14 cellular contexts compared by ENCODE assay signal in the genomic region with DNA sequence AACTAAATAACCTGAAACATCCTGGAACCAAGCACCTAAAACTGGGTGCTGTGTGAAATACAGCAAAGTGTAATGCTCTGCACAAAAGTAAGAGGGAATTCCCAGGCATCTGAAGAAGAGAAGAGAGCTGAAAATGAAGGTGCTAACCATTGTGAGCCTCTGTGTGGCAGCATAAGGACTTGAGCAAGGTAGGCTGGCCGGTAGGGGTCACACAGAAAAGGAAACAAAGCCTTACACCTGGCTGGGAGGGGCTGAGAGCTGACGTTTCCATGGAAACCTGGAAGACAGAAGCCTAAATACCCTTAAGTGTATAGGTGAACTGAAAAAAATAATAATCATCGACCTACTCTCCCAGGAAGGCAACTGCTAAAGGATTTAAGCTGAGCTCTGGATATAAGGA. TPM values are rescaled to one million over a fixed set of nuclear protein-coding genes. Genes with fewer than 3 reads are reported as not detected.
DNase-seq lines count a peak whose midpoint lies in the region; ATAC-seq, FAIRE-seq and TF ChIP-seq lines count a peak whose summit lies in the region.
"Had no signal": no experiment of that assay in that cellular context is flagged by ENCODE, and none has a peak within 500 bp of the region (broad histone marks: within the 10 kb centered on the region; RNA-seq: fewer than 3 reads in every experiment).

No MANE protein-coding gene starts in this region.

- BruUV-seq in Panc1 (replicated peaks; lab: Mats Ljungman, UMichigan), result no TSS peak

- in situ Hi-C loops in Panc1 (cut with HindIII; ENCODE audit: low pct_unique_long_range_greater_than_20kb, low sequenced_read_pairs), result no loop called here

- H3K27me3 ChIP-seq in HUES48 (ENCODE audit: control insufficient read depth, insufficient read depth, low read length) (no peaks in the 10 kb centered on the region), Panc1 (ENCODE audit: control insufficient read depth, insufficient read depth, low read length) (no peaks in the 10 kb centered on the region), keratinocyte (ENCODE audit: control insufficient read depth, extremely low read depth, insufficient read depth, low read length) (no peaks in the 10 kb centered on the region)
- H3K27me3 ChIP-seq: adrenal gland had no signal

- no peak overlapping the region for H3K27ac Mint-ChIP-seq in activated naive CD8-positive, alpha-beta T cell treated with anti-CD3 and anti-CD28 coated beads, Interleukin-2, amount 50 U/mL, for 24 hours
- H3K27ac Mint-ChIP-seq: activated CD4-positive, alpha-beta memory T cell treated with anti-CD3 and anti-CD28 coated beads for 36 hours had no signal

- DNase-seq in DMS53 treated with DMSO at 0.1 percent for 48 hours (lab: John Stamatoyannopoulos, UW; ENCODE audit: unreplicated experiment) (peak; percentile 60), Panc1 (ENCODE audit: low read depth, low spot score) (no peak), keratinocyte (ENCODE audit: low read depth, low spot score) (no peak), NCI-H1048 (lab: John Stamatoyannopoulos, UW) (no peak), NCI-H510A (lab: John Stamatoyannopoulos, UW) (no peak)
- no peak for DNase-seq in activated naive CD8-positive, alpha-beta T cell treated with anti-CD3 and anti-CD28 coated beads, Interleukin-2, amount 50 U/mL, for 24 hours
- DNase-seq: activated CD4-positive, alpha-beta memory T cell treated with anti-CD3 and anti-CD28 coated beads for 36 hours; adrenal gland; CD8-positive, alpha-beta memory T cell; lower lobe of right lung; NCI-H187; SW 1271 had no signal

- H3K9me3 Mint-ChIP-seq in activated naive CD8-positive, alpha-beta T cell treated with anti-CD3 and anti-CD28 coated beads, Interleukin-2, amount 50 U/mL, for 24 hours, result peaks cover under 1% of the 10 kb centered on the region

- CTCF ChIA-PET in Panc1 (lab: Charles Lee), result no interaction called here

- H3K36me3 Mint-ChIP-seq in activated naive CD8-positive, alpha-beta T cell treated with anti-CD3 and anti-CD28 coated beads, Interleukin-2, amount 50 U/mL, for 24 hours (ENCODE audit: low read depth), result peaks cover 47% of the 10 kb centered on the region

- H3K4me1 ChIP-seq in HUES48 (ENCODE audit: control insufficient read depth, insufficient read depth, low read length), result peaks cover 31% of the 10 kb centered on the region
- no peaks in the 10 kb centered on the region for H3K4me1 ChIP-seq in Panc1 (ENCODE audit: control insufficient read depth, insufficient read depth, low read length)
- H3K4me1 ChIP-seq in keratinocyte (ENCODE audit: control insufficient read depth, extremely low read depth, insufficient read depth, low read length), result no peaks in the 10 kb centered on the region
- H3K4me1 ChIP-seq: lower lobe of right lung had no signal

- intact Hi-C loops in Panc1 (cut with micrococcal nuclease; ENCODE audit: unreplicated experiment), result no loop called here

- H3K27me3 Mint-ChIP-seq in activated naive CD8-positive, alpha-beta T cell treated with anti-CD3 and anti-CD28 coated beads, Interleukin-2, amount 50 U/mL, for 24 hours, result no peaks in the 10 kb centered on the region
- H3K27me3 Mint-ChIP-seq: activated CD4-positive, alpha-beta memory T cell treated with anti-CD3 and anti-CD28 coated beads for 36 hours; CD8-positive, alpha-beta memory T cell had no signal

- peak; percentile 8; the same call in 1 of the 2 replicates for TF ChIP-seq CTCF in Panc1 (IDR thresholded peaks at IDR 0.05)
- peak in 2 of 3 experiments; percentile 12 to 28 for TF ChIP-seq CTCF in keratinocyte (optimal IDR thresholded peaks at IDR 0.05 in 1 of 3, IDR thresholded peaks at IDR 0.05 in 1 of 3, conservative IDR thresholded peaks at IDR 0.05 in 1 of 3; ENCODE audit: extremely low read depth in 1 of 3, insufficient read depth in 2 of 3, low read length in 3 of 3)

- H3K36me3 ChIP-seq in HUES48 (ENCODE audit: control insufficient read depth, insufficient read depth, low read length), result peaks cover 18% of the 10 kb centered on the region
- no peaks in the 10 kb centered on the region for H3K36me3 ChIP-seq in Panc1 (ENCODE audit: control insufficient read depth, insufficient read depth, low read length)
- peaks cover 3 to 8% of the 10 kb centered on the region in 2 experiments for H3K36me3 ChIP-seq in keratinocyte (ENCODE audit: control insufficient read depth in 2 of 2, extremely low read depth in 1 of 2, insufficient read depth in 2 of 2, low read length in 2 of 2)
- H3K36me3 ChIP-seq: adrenal gland, lower lobe of right lung had no signal

- H3K9me3 ChIP-seq in HUES48 (ENCODE audit: control insufficient read depth, insufficient read depth, low read length), result no peaks in the 10 kb centered on the region
- H3K9me3 ChIP-seq in Panc1 (ENCODE audit: control insufficient read depth, insufficient read depth, low read depth, low read length), result 0 out of 2 replicates have a peak, but pooled peaks cover 5% of the 10 kb centered on the region
- H3K9me3 ChIP-seq in keratinocyte (ENCODE audit: control insufficient read depth, low read depth, low read length), result no peaks in the 10 kb centered on the region
- H3K9me3 ChIP-seq: adrenal gland, lower lobe of right lung had no signal

- ATAC-seq in Panc1, result no peak
- ATAC-seq in activated naive CD8-positive, alpha-beta T cell treated with anti-CD3 and anti-CD28 coated beads, Interleukin-2, amount 50 U/mL, for 24 hours, result no peak
- no peak for ATAC-seq in GM18502 (IDR thresholded peaks at IDR 0.05; ENCODE audit: poor library complexity, unreplicated experiment)

- dilution Hi-C loops in keratinocyte (cut with MboI; ENCODE audit: extremely low pct_ligation_motif_present, low sequenced_read_pairs), result no loop called here

- no peak overlapping the region for H3K4me3 Mint-ChIP-seq in activated naive CD8-positive, alpha-beta T cell treated with anti-CD3 and anti-CD28 coated beads, Interleukin-2, amount 50 U/mL, for 24 hours
- H3K4me3 Mint-ChIP-seq: activated CD4-positive, alpha-beta memory T cell treated with anti-CD3 and anti-CD28 coated beads for 36 hours; CD8-positive, alpha-beta memory T cell had no signal

- peaks cover 41% of the 10 kb centered on the region for H3K79me2 ChIP-seq in keratinocyte (ENCODE audit: control insufficient read depth, insufficient read depth, low read length)

- H3K9ac ChIP-seq in HUES48 (ENCODE audit: low read depth, low read length) (no peak overlapping the region), keratinocyte (ENCODE audit: control insufficient read depth, extremely low read depth, insufficient read depth, low read length) (no peak overlapping the region)

- H3K27ac ChIP-seq in HUES48 (ENCODE audit: low read depth, low read length) (peak overlapping the region; percentile 77), Panc1 (ENCODE audit: low read length) (no peak overlapping the region), keratinocyte (ENCODE audit: control insufficient read depth, insufficient read depth, low read length) (no peak overlapping the region)
- H3K27ac ChIP-seq: adrenal gland, lower lobe of right lung had no signal

- peaks cover 2% of the 10 kb centered on the region for H3K9me1 ChIP-seq in keratinocyte (ENCODE audit: control insufficient read depth, extremely low read depth, insufficient read depth, low read length)

- H2AFZ ChIP-seq in keratinocyte (ENCODE audit: control insufficient read depth, low read length), result no peak overlapping the region

- no peak for FAIRE-seq in keratinocyte (lab: Jason Lieb, UNC)

- no peak overlapping the region for H3K4me2 ChIP-seq in keratinocyte (ENCODE audit: control insufficient read depth, extremely low read depth, insufficient read depth, low read depth, low read length)

- H3K4me3 ChIP-seq in HUES48 (ENCODE audit: low read depth, low read length), result no peak overlapping the region
- H3K4me3 ChIP-seq in Panc1 (ENCODE audit: low read depth in 2 of 2, low read length in 2 of 2), result no peak overlapping the region
- H3K4me3 ChIP-seq in keratinocyte (ENCODE audit: control insufficient read depth in 2 of 3, extremely low read depth in 1 of 3, insufficient read depth in 2 of 3, low read depth in 1 of 3, low read length in 3 of 3), result no peak overlapping the region
- H3K4me3 ChIP-seq: adrenal gland, lower lobe of right lung had no signal

- H3K4me1 Mint-ChIP-seq in activated naive CD8-positive, alpha-beta T cell treated with anti-CD3 and anti-CD28 coated beads, Interleukin-2, amount 50 U/mL, for 24 hours, result peaks cover 22% of the 10 kb centered on the region

- POLR2A ChIA-PET in Panc1 (lab: Charles Lee), result no interaction called here

- H4K20me1 ChIP-seq in keratinocyte (ENCODE audit: control insufficient read depth, extremely low read depth, insufficient read depth, low read length), result no peaks in the 10 kb centered on the region

RNA-seq across cellular contexts. Expression of a gene that starts 48.6 kb away (rescaled TPM):
- total RNA-seq in Panc1 (2021; ENCODE audit: unreplicated experiment), result 60.6 TPM
- polyA plus RNA-seq in Panc1 (2012; ENCODE audit: insufficient read length), result 44.1 TPM
- 42.5 to 55.4 TPM (median 50.7 TPM) in 3 replicates for polyA plus RNA-seq in keratinocyte
- polyA plus RNA-seq in keratinocyte (2011; ENCODE audit: low read depth), result 38.5 TPM
- 33.8 and 46.0 TPM in 2 replicates for polyA plus RNA-seq in keratinocyte (2011; cell fraction: cytosol; rRNA removed)
- polyA plus RNA-seq in keratinocyte (2011; cell fraction: nucleus; rRNA removed), result 48.2 and 55.5 TPM in 2 replicates
- polyA plus RNA-seq in keratinocyte (2012; ENCODE audit: low replicate concordance), result 40.6 and 44.6 TPM in 2 replicates
- 16.9 to 51.3 TPM (median 39.4 TPM) in 3 replicates for polyA minus RNA-seq in keratinocyte
- 32.8 TPM for polyA minus RNA-seq in keratinocyte (2011; cell fraction: cytosol; rRNA and poly(A)+ RNA removed)
- polyA minus RNA-seq in keratinocyte (2011; cell fraction: nucleus; rRNA and poly(A)+ RNA removed), result 26.4 and 46.0 TPM in 2 replicates
